In the genomic region with DNA sequence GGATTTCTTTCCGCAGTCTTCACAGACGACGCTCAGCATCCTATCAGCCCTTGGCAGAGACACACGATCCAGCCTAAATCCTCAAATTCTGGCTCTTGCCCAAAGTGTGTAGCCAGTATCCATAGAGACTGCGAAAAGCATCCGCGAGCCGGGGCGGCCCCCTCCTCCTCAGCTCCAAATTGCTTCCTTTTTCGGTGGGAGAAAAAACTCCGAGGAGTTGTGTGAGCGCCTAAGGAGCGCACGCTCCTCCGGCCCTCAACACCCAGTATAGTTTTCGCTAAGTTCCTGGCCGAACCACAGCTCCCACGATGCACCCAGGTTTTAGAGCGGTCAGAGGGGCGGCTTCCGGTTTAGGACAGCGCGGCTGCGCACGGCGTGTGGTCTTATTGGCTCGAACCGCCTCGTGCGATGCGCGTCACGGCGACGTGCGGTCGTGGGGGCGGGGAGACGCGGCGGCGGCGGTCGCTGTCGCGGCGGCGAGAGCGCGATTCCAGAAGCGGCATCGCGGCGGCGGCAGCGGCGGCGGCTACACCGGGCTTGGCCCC, we compare ENCODE assay signal across 1 cellular context.
A peak's percentile ranks its signal among the peaks of the same experiment; 100 is the strongest.
TF ChIP-seq lines count a peak whose summit lies in the region.

A gene with protein sequence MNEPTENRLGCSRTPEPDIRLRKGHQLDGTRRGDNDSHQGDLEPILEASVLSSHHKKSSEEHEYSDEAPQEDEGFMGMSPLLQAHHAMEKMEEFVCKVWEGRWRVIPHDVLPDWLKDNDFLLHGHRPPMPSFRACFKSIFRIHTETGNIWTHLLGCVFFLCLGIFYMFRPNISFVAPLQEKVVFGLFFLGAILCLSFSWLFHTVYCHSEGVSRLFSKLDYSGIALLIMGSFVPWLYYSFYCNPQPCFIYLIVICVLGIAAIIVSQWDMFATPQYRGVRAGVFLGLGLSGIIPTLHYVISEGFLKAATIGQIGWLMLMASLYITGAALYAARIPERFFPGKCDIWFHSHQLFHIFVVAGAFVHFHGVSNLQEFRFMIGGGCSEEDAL (plus strand): TSS at position 493 of the 545 bp plus-strand sequence. CDS start 63,274 bp downstream, outside the sequence.

TF ChIP-seq in K562, 482 proteins besides CTCF, POLR2A, EP300 and RAD21 (continued from another document and continues in another):
- TF ChIP-seq, protein P1, sequence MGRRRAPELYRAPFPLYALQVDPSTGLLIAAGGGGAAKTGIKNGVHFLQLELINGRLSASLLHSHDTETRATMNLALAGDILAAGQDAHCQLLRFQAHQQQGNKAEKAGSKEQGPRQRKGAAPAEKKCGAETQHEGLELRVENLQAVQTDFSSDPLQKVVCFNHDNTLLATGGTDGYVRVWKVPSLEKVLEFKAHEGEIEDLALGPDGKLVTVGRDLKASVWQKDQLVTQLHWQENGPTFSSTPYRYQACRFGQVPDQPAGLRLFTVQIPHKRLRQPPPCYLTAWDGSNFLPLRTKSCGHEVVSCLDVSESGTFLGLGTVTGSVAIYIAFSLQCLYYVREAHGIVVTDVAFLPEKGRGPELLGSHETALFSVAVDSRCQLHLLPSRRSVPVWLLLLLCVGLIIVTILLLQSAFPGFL (CRISPR knock-in tag; IDR thresholded peaks at IDR 0.05) = no peak
- TF ChIP-seq RAD51 (IDR thresholded peaks at IDR 0.05; ENCODE audit: borderline replicate concordance, low read depth) = 0 out of 2 replicates have a peak, but pooled peaks have one; percentile 10
- no peak for TF ChIP-seq ZFP36 (IDR thresholded peaks at IDR 0.05; ENCODE audit: low read depth, low read length, partially characterized antibody)
- TF ChIP-seq, protein P2, sequence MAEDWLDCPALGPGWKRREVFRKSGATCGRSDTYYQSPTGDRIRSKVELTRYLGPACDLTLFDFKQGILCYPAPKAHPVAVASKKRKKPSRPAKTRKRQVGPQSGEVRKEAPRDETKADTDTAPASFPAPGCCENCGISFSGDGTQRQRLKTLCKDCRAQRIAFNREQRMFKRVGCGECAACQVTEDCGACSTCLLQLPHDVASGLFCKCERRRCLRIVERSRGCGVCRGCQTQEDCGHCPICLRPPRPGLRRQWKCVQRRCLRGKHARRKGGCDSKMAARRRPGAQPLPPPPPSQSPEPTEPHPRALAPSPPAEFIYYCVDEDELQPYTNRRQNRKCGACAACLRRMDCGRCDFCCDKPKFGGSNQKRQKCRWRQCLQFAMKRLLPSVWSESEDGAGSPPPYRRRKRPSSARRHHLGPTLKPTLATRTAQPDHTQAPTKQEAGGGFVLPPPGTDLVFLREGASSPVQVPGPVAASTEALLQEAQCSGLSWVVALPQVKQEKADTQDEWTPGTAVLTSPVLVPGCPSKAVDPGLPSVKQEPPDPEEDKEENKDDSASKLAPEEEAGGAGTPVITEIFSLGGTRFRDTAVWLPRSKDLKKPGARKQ (CRISPR knock-in tag; IDR thresholded peaks at IDR 0.05) = no peak
- TF ChIP-seq FOXJ2 (tag; IDR thresholded peaks at IDR 0.05) = peak; percentile 41; the same call in 1 of the 2 replicates
- no peak for TF ChIP-seq EZH2 (IDR thresholded peaks at IDR 0.05; ENCODE audit: borderline replicate concordance, low read depth, low read length)
- TF ChIP-seq HDAC2 (IDR thresholded peaks at IDR 0.05) = peak; percentile 73; the same call in 1 of the 2 replicates
- no peak for TF ChIP-seq SRSF7 (optimal IDR thresholded peaks at IDR 0.05; ENCODE audit: low read depth, low read length)
- TF ChIP-seq, protein P3, sequence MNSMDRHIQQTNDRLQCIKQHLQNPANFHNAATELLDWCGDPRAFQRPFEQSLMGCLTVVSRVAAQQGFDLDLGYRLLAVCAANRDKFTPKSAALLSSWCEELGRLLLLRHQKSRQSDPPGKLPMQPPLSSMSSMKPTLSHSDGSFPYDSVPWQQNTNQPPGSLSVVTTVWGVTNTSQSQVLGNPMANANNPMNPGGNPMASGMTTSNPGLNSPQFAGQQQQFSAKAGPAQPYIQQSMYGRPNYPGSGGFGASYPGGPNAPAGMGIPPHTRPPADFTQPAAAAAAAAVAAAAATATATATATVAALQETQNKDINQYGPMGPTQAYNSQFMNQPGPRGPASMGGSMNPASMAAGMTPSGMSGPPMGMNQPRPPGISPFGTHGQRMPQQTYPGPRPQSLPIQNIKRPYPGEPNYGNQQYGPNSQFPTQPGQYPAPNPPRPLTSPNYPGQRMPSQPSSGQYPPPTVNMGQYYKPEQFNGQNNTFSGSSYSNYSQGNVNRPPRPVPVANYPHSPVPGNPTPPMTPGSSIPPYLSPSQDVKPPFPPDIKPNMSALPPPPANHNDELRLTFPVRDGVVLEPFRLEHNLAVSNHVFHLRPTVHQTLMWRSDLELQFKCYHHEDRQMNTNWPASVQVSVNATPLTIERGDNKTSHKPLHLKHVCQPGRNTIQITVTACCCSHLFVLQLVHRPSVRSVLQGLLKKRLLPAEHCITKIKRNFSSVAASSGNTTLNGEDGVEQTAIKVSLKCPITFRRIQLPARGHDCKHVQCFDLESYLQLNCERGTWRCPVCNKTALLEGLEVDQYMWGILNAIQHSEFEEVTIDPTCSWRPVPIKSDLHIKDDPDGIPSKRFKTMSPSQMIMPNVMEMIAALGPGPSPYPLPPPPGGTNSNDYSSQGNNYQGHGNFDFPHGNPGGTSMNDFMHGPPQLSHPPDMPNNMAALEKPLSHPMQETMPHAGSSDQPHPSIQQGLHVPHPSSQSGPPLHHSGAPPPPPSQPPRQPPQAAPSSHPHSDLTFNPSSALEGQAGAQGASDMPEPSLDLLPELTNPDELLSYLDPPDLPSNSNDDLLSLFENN (IDR thresholded peaks at IDR 0.05; ENCODE audit: low read depth in 2 of 2, low read length in 2 of 2) = 0 out of 4 replicates have a peak, but pooled peaks of 1 of the 2 experiments have one; percentile 15
- TF ChIP-seq POLR2H (tag; IDR thresholded peaks at IDR 0.05; ENCODE audit: low read depth) = peak; percentile 64
- no peak for TF ChIP-seq SRSF9 (IDR thresholded peaks at IDR 0.05; ENCODE audit: borderline replicate concordance, low read depth, low read length)
- no peak for TF ChIP-seq TGIF2 (CRISPR knock-in tag; IDR thresholded peaks at IDR 0.05)
- TF ChIP-seq, protein P4, sequence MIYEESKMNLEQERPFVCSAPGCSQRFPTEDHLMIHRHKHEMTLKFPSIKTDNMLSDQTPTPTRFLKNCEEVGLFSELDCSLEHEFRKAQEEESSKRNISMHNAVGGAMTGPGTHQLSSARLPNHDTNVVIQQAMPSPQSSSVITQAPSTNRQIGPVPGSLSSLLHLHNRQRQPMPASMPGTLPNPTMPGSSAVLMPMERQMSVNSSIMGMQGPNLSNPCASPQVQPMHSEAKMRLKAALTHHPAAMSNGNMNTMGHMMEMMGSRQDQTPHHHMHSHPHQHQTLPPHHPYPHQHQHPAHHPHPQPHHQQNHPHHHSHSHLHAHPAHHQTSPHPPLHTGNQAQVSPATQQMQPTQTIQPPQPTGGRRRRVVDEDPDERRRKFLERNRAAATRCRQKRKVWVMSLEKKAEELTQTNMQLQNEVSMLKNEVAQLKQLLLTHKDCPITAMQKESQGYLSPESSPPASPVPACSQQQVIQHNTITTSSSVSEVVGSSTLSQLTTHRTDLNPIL (CRISPR knock-in tag; IDR thresholded peaks at IDR 0.05) = no peak
- no peak for TF ChIP-seq HMG20B (CRISPR knock-in tag; IDR thresholded peaks at IDR 0.05)
- TF ChIP-seq ARNT (IDR thresholded peaks at IDR 0.05) = no peak
- TF ChIP-seq ZEB2 (IDR thresholded peaks at IDR 0.05) = no peak
- TF ChIP-seq SNIP1 (IDR thresholded peaks at IDR 0.05; ENCODE audit: low read depth) = no peak
- no peak for TF ChIP-seq ZKSCAN1 (IDR thresholded peaks at IDR 0.05; ENCODE audit: low read depth, low read length)
- peak; percentile 49 for TF ChIP-seq TAF1 (IDR thresholded peaks at IDR 0.05; ENCODE audit: control insufficient read depth, extremely low read depth, insufficient read depth, low read length, severe bottlenecking)
- TF ChIP-seq, protein P5, sequence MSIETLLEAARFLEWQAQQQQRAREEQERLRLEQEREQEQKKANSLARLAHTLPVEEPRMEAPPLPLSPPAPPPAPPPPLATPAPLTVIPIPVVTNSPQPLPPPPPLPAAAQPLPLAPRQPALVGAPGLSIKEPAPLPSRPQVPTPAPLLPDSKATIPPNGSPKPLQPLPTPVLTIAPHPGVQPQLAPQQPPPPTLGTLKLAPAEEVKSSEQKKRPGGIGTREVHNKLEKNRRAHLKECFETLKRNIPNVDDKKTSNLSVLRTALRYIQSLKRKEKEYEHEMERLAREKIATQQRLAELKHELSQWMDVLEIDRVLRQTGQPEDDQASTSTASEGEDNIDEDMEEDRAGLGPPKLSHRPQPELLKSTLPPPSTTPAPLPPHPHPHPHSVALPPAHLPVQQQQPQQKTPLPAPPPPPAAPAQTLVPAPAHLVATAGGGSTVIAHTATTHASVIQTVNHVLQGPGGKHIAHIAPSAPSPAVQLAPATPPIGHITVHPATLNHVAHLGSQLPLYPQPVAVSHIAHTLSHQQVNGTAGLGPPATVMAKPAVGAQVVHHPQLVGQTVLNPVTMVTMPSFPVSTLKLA (conservative IDR thresholded peaks at IDR 0.05) = peak; percentile 71 to 87
- TF ChIP-seq PHF8 (IDR thresholded peaks at IDR 0.05; ENCODE audit: borderline replicate concordance, low read length) = peak; percentile 59; the same call in 1 of the 2 replicates
- no peak for TF ChIP-seq KDM1A (IDR thresholded peaks at IDR 0.05)
- TF ChIP-seq KLF6 (CRISPR knock-in tag; IDR thresholded peaks at IDR 0.05; ENCODE audit: borderline replicate concordance) = no peak
- TF ChIP-seq PPARD (CRISPR knock-in tag; IDR thresholded peaks at IDR 0.05) = no peak
- TF ChIP-seq NCOA6 (IDR thresholded peaks at IDR 0.05) = peak; percentile 51; the same call in 1 of the 2 replicates
- TF ChIP-seq CBX2 (IDR thresholded peaks at IDR 0.05; ENCODE audit: insufficient read depth, low read length, poor library complexity, severe bottlenecking) = no peak
- TF ChIP-seq SMARCA5 (IDR thresholded peaks at IDR 0.05) = no peak
- no peak for TF ChIP-seq NR2C1 (IDR thresholded peaks at IDR 0.05)
- TF ChIP-seq NR2C1 (tag; IDR thresholded peaks at IDR 0.05) = 0 out of 2 replicates have a peak, but pooled peaks have one; percentile 25
- TF ChIP-seq, protein P6, sequence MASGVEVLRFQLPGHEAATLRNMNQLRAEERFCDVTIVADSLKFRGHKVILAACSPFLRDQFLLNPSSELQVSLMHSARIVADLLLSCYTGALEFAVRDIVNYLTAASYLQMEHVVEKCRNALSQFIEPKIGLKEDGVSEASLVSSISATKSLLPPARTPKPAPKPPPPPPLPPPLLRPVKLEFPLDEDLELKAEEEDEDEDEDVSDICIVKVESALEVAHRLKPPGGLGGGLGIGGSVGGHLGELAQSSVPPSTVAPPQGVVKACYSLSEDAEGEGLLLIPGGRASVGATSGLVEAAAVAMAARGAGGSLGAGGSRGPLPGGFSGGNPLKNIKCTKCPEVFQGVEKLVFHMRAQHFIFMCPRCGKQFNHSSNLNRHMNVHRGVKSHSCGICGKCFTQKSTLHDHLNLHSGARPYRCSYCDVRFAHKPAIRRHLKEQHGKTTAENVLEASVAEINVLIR (CRISPR knock-in tag; IDR thresholded peaks at IDR 0.05) = peak; percentile 81
- TF ChIP-seq MYBL2 (IDR thresholded peaks at IDR 0.05; ENCODE audit: low read depth) = no peak
- no peak for TF ChIP-seq MYBL2 (CRISPR knock-in tag; IDR thresholded peaks at IDR 0.05; ENCODE audit: borderline replicate concordance)
- peak in 1 of 2 experiments; percentile 52; a peak in 3 of 4 replicates for TF ChIP-seq MAZ (CRISPR knock-in tag; conservative IDR thresholded peaks at IDR 0.05 in 1 of 2, IDR thresholded peaks at IDR 0.05 in 1 of 2)
- TF ChIP-seq MIER1 (IDR thresholded peaks at IDR 0.05; ENCODE audit: low read depth) = no peak
- TF ChIP-seq HNRNPL (IDR thresholded peaks at IDR 0.05; ENCODE audit: low read depth, low read length) = no peak
- no peak for TF ChIP-seq SAP30 (IDR thresholded peaks at IDR 0.05; ENCODE audit: borderline replicate concordance, insufficient read depth, low read depth, low read length, poor library complexity, severe bottlenecking)
- TF ChIP-seq SIRT6 (IDR thresholded peaks at IDR 0.05; ENCODE audit: low read depth, low read length) = no peak
- peak; percentile 65; the same call in 1 of the 2 replicates for TF ChIP-seq POLR2AphosphoS5 (IDR thresholded peaks at IDR 0.05; ENCODE audit: control insufficient read depth, insufficient read depth, low read depth, low read length)
- peak; percentile 80 for TF ChIP-seq PCBP1 (IDR thresholded peaks at IDR 0.05; ENCODE audit: low read depth, low read length, poor library complexity, severe bottlenecking)
- TF ChIP-seq ZNF507 (tag; conservative IDR thresholded peaks at IDR 0.05) = no peak
- no peak for TF ChIP-seq XRCC3 (IDR thresholded peaks at IDR 0.05)
- TF ChIP-seq NR3C1 (CRISPR knock-in tag; IDR thresholded peaks at IDR 0.05) = no peak
- TF ChIP-seq ZNF41 (CRISPR knock-in tag; conservative IDR thresholded peaks at IDR 0.05) = no peak
- peak; percentile 70 for TF ChIP-seq KDM5B (IDR thresholded peaks at IDR 0.05; ENCODE audit: insufficient replicate concordance, low read depth, low read length)
- TF ChIP-seq MCM5 (IDR thresholded peaks at IDR 0.05; ENCODE audit: low read depth) = no peak
- TF ChIP-seq ZBTB1 (CRISPR knock-in tag; IDR thresholded peaks at IDR 0.05; ENCODE audit: borderline replicate concordance, low read depth) = peak; percentile 99
- no peak for TF ChIP-seq KLF13 (tag; IDR thresholded peaks at IDR 0.05; ENCODE audit: borderline replicate concordance, low read depth)
- TF ChIP-seq, protein P7, sequence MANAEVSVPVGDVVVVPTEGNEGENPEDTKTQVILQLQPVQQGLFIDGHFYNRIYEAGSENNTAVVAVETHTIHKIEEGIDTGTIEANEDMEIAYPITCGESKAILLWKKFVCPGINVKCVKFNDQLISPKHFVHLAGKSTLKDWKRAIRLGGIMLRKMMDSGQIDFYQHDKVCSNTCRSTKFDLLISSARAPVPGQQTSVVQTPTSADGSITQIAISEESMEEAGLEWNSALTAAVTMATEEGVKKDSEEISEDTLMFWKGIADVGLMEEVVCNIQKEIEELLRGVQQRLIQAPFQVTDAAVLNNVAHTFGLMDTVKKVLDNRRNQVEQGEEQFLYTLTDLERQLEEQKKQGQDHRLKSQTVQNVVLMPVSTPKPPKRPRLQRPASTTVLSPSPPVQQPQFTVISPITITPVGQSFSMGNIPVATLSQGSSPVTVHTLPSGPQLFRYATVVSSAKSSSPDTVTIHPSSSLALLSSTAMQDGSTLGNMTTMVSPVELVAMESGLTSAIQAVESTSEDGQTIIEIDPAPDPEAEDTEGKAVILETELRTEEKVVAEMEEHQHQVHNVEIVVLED (CRISPR knock-in tag; IDR thresholded peaks at IDR 0.05) = peak; percentile 95
- TF ChIP-seq PHF20 (IDR thresholded peaks at IDR 0.05; ENCODE audit: partially characterized antibody) = peak; percentile 41
- peak; percentile 91 for TF ChIP-seq ELF2 (CRISPR knock-in tag; IDR thresholded peaks at IDR 0.05)
- TF ChIP-seq EP400 (IDR thresholded peaks at IDR 0.05) = peak; percentile 63
- TF ChIP-seq, protein P8, sequence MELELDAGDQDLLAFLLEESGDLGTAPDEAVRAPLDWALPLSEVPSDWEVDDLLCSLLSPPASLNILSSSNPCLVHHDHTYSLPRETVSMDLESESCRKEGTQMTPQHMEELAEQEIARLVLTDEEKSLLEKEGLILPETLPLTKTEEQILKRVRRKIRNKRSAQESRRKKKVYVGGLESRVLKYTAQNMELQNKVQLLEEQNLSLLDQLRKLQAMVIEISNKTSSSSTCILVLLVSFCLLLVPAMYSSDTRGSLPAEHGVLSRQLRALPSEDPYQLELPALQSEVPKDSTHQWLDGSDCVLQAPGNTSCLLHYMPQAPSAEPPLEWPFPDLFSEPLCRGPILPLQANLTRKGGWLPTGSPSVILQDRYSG (tag; conservative IDR thresholded peaks at IDR 0.05; ENCODE audit: low read depth) = no peak
